In genomic region chr2:101520246-101520645, GRCh38 we compare ENCODE assay signal across 15 cellular contexts. TPM values are rescaled to one million over a fixed set of nuclear protein-coding genes. Genes with fewer than 3 reads are reported as not detected.
DNase-seq lines count a peak whose midpoint lies in the region; ATAC-seq, FAIRE-seq and TF ChIP-seq lines count a peak whose summit lies in the region.
"Had no signal": no experiment of that assay in that cellular context is flagged by ENCODE, and none has a peak within 500 bp of the region (broad histone marks: within the 10 kb centered on the region; RNA-seq: fewer than 3 reads in every experiment).

No MANE protein-coding gene starts in this region.

- H3K4me3 ChIP-seq in A549 (no peak overlapping the region), SJSA1 (no peak overlapping the region), fibroblast of pulmonary artery (replicated peaks; ENCODE audit: low read depth, low read length) (no peak overlapping the region), esophagus squamous epithelium (no peak overlapping the region)
- H3K4me3 ChIP-seq: heart right ventricle had no signal

- peaks cover 38% of the 10 kb centered on the region for H3K4me1 ChIP-seq in A549
- peaks cover 42% of the 10 kb centered on the region for H3K4me1 ChIP-seq in SJSA1 (replicated peaks)
- peaks cover 0 to 35% (median 25%) of the 10 kb centered on the region in 3 donors for H3K4me1 ChIP-seq in esophagus squamous epithelium

- peak overlapping the region; percentile 89 to 93 for H3K27ac ChIP-seq in A549
- 0 out of 2 replicates have a peak overlapping the region, but pooled peaks have one; percentile 1 for H3K27ac ChIP-seq in SJSA1
- H3K27ac ChIP-seq in esophagus squamous epithelium, result no peak overlapping the region

- no peak overlapping the region for H3K4me2 ChIP-seq in A549

- peaks cover 14% of the 10 kb centered on the region for H3K9me3 ChIP-seq in A549
- no peaks in the 10 kb centered on the region for H3K9me3 ChIP-seq in SJSA1 (replicated peaks)
- H3K9me3 ChIP-seq in esophagus squamous epithelium, result no peaks in the 10 kb centered on the region

- TF ChIP-seq CTCF in A549 (IDR thresholded peaks at IDR 0.05) (no peak), fibroblast of pulmonary artery (IDR thresholded peaks at IDR 0.05; ENCODE audit: low read length, missing control alignments) (no peak), esophagus squamous epithelium (IDR thresholded peaks at IDR 0.05) (no peak)

- intact Hi-C loops in esophagus squamous epithelium (cut with DNase I), result loop anchor here (5.0 kb wide), 1 partner anchor 312 kb away; no protein-coding TSS in a partner anchor

- 54% methylated on average over 3 of the region's 3 CpGs for WGBS in A549 (ENCODE audit: missing lambda C conversion rate)
- WGBS in esophagus squamous epithelium, 2 donors, result 36 to 42% methylated on average over 3 of the region's 3 CpGs

- H3K36me3 ChIP-seq in SJSA1 (no peaks in the 10 kb centered on the region), esophagus squamous epithelium (no peaks in the 10 kb centered on the region)
- H3K36me3 ChIP-seq: heart right ventricle had no signal

- CTCF ChIA-PET in A549 (lab: Yijun Ruan, JAX), result interaction anchor here (1.1 to 1.3 kb wide), 2 partner anchors 99 to 307 kb away, joined by 3 read pairs; no protein-coding TSS in a partner anchor

- POLR2A ChIA-PET in A549 (lab: Yijun Ruan, JAX), result no interaction called here

- DNase-seq in A549 (ENCODE audit: low read depth in 1 of 2, low spot score in 1 of 2), result no peak
- DNase-seq in H4 (ENCODE audit: low spot score), result peak; percentile 50
- DNase-seq in SJSA1 (ENCODE audit: low read depth in 1 of 2, low spot score in 2 of 2), result peak in 1 of 2 experiments; percentile 14
- DNase-seq in fibroblast of pulmonary artery (ENCODE audit: low read depth), result peak; percentile 76
- DNase-seq in esophagus squamous epithelium (lab: John Stamatoyannopoulos, UW), result no peak
- no peak for DNase-seq in HuH-7 (ENCODE audit: low spot score)
- no peak for DNase-seq in DMS79 (lab: John Stamatoyannopoulos, UW)
- DNase-seq in DMS79 treated with DMSO at 0.1 percent for 48 hours (lab: John Stamatoyannopoulos, UW), result no peak
- DNase-seq: activated CD8-positive, alpha-beta memory T cell treated with anti-CD3 and anti-CD28 coated beads, Interleukin-2, amount 10 ng/mL, durations not matched to agents 7 days and 5 days; AML-193; H9; heart right ventricle; stimulated activated CD4-positive, alpha-beta T cell treated with anti-CD3 and anti-CD28 coated beads, Interleukin-2, amount 100 ng/mL, for 24 hours had no signal

- no peak for TF ChIP-seq EP300 in A549 (IDR thresholded peaks at IDR 0.05)

- no peak for ATAC-seq in A549
- ATAC-seq: activated CD8-positive, alpha-beta memory T cell treated with anti-CD3 and anti-CD28 coated beads, Interleukin-2, amount 10 ng/mL, durations not matched to agents 7 days and 5 days; heart right ventricle had no signal

- TF ChIP-seq RAD21 in A549 (conservative IDR thresholded peaks at IDR 0.05 in 1 of 2, IDR thresholded peaks at IDR 0.05 in 1 of 2), result no peak

- TF ChIP-seq POLR2A in A549 (IDR thresholded peaks at IDR 0.05; ENCODE audit: low read length) (no peak), esophagus squamous epithelium (IDR thresholded peaks at IDR 0.05) (no peak)

- H3K27me3 ChIP-seq in SJSA1 (replicated peaks) (no peaks in the 10 kb centered on the region), esophagus squamous epithelium (no peaks in the 10 kb centered on the region)

- FAIRE-seq in A549 (lab: Jason Lieb, UNC), result no peak
- FAIRE-seq: G401.6, GM18507 had no signal

TF ChIP-seq in A549, 52 proteins besides CTCF, POLR2A, EP300 and RAD21:
- TF ChIP-seq E2F6 (IDR thresholded peaks at IDR 0.05; ENCODE audit: borderline replicate concordance, low read depth), result no peak
- no peak for TF ChIP-seq ELK1 (IDR thresholded peaks at IDR 0.05; ENCODE audit: low read depth, low read length)
- no peak for TF ChIP-seq HOXB13 (CRISPR knock-in tag; IDR thresholded peaks at IDR 0.05; ENCODE audit: low read depth)
- no peak for TF ChIP-seq KDM5A (IDR thresholded peaks at IDR 0.05)
- no peak for TF ChIP-seq EHMT2 (IDR thresholded peaks at IDR 0.05; ENCODE audit: low read depth)
- TF ChIP-seq BHLHE40 (IDR thresholded peaks at IDR 0.05; ENCODE audit: low read depth, low read length), result no peak
- TF ChIP-seq CBX8 (IDR thresholded peaks at IDR 0.05), result no peak
- TF ChIP-seq ZFP36 (IDR thresholded peaks at IDR 0.05; ENCODE audit: borderline replicate concordance, partially characterized antibody), result no peak
- TF ChIP-seq RNF2 (IDR thresholded peaks at IDR 0.05; ENCODE audit: borderline replicate concordance, low read depth), result no peak
- no peak for TF ChIP-seq MAFK (IDR thresholded peaks at IDR 0.05; ENCODE audit: partially characterized antibody)
- no peak for TF ChIP-seq RFX5 (IDR thresholded peaks at IDR 0.05)
- TF ChIP-seq HOXA7 (CRISPR knock-in tag; IDR thresholded peaks at IDR 0.05), result no peak

RNA-seq across cellular contexts. Expression of gene RFX8, which starts 45.3 kb away (rescaled TPM):
- polyA plus RNA-seq in A549 (2011; rRNA removed), result not detected in 2 replicates
- not detected in 2 replicates for polyA plus RNA-seq in A549 (2012; cell fraction: cytosol; rRNA removed)
- polyA plus RNA-seq in A549 (2012; cell fraction: nucleus; rRNA removed), result not detected in 2 replicates
- polyA plus RNA-seq in A549 (2017; fragmentation: RNase III; extraction: RNeasy Plus Mini Kit Qiagen cat#74134 plus additional on column Dnase treatment), result not detected in 3 replicates
- not detected in 2 replicates for polyA minus RNA-seq in A549 (2011; rRNA and poly(A)+ RNA removed)
- total RNA-seq in H4 (2014; rRNA removed; shearing (Covaris generic)), result 0.41 TPM in 1 of 2 replicates, not detected in the other
- 0.68 TPM in 1 of 2 replicates, not detected in the other for total RNA-seq in SJSA1 (2014; rRNA removed; shearing (Covaris generic))
- total RNA-seq in esophagus squamous epithelium, result under 1 TPM in 1 of 4 donors, not detected in 3; 0.57 TPM

Comparison
In these comparisons a context has a peak if more than half of its experiments do, and no peak if none do; other contexts are left out.
1. DNase-seq: peak in H4 (single experiment) and fibroblast of pulmonary artery (single experiment); none in A549 (0 of 2), esophagus squamous epithelium (single experiment), HuH-7 (single experiment), DMS79 (single experiment) and DMS79 treated with DMSO at 0.1 percent for 48 hours (single experiment).
2. H3K27ac ChIP-seq: peak in A549 (2 of 2) and SJSA1 (single experiment); none in esophagus squamous epithelium (0 of 4).